Comparison of ENCODE assay signal across 31 cellular contexts in genomic region chr16:7512503-7512902, GRCh38.
"Had no signal": no experiment of that assay in that cellular context is flagged by ENCODE, and none has a peak within 500 bp of the region (broad histone marks: within the 10 kb centered on the region; RNA-seq: fewer than 3 reads in every experiment).

No MANE protein-coding gene starts in this region.

- ATAC-seq: activated naive CD4-positive, alpha-beta T cell treated with anti-CD3 and anti-CD28 coated beads, Interleukin-2, amount 50 U/mL, for 72 hours; activated naive CD8-positive, alpha-beta T cell treated with anti-CD3 and anti-CD28 coated beads, Interleukin-2, amount 50 U/mL, for 24 hours; activated T-cell treated with anti-CD3 and anti-CD28 coated beads, Interleukin-2, amount 50 U/mL, for 4 hours; activated T-cell treated with anti-CD3 and anti-CD28 coated beads, Interleukin-2, amount 50 U/mL, for 72 hours; activated T-helper 17 cell treated with anti-CD3 and anti-CD28 coated beads, Interleukin-2, amount 50 U/mL, for 72 hours; body of pancreas had no signal

- H3K9me3 ChIP-seq: adrenal gland, ascending aorta, breast epithelium had no signal

- H3K27me3 ChIP-seq: adrenal gland, ascending aorta, body of pancreas, brain microvascular endothelial cell, breast epithelium, cardiac muscle cell had no signal

- H3K36me3 ChIP-seq: adrenal gland, ascending aorta, brain microvascular endothelial cell, breast epithelium, cardiac muscle cell had no signal

- H3K4me1 ChIP-seq: adrenal gland, ascending aorta, body of pancreas, breast epithelium had no signal

- DNase-seq: activated effector memory CD4-positive, alpha-beta T cell treated with anti-CD3 and anti-CD28 coated beads, Interleukin-2, amount 50 U/mL, for 16 hours; activated effector memory CD4-positive, alpha-beta T cell treated with Interleukin-2 at 50 U/mL for 16 hours; activated gamma-delta T cell; activated gamma-delta T cell treated with Interleukin-2 at 50 U/mL for 16 hours; activated naive CD4-positive, alpha-beta T cell; activated naive CD4-positive, alpha-beta T cell treated with anti-CD3 and anti-CD28 coated beads for 36 hours; activated naive CD4-positive, alpha-beta T cell treated with anti-CD3 and anti-CD28 coated beads, Interleukin-2, amount 10 ng/mL, durations not matched to agents 7 days and 5 days; activated naive CD4-positive, alpha-beta T cell treated with anti-CD3 and anti-CD28 coated beads, Interleukin-2, amount 50 U/mL, for 16 hours; activated naive CD4-positive, alpha-beta T cell treated with Interleukin-2 at 50 U/mL for 16 hours; activated naive CD8-positive, alpha-beta T cell treated with anti-CD3 and anti-CD28 coated beads for 36 hours; activated naive CD8-positive, alpha-beta T cell treated with anti-CD3 and anti-CD28 coated beads, Interleukin-2, amount 10 ng/mL, durations not matched to agents 7 days and 5 days; activated naive CD8-positive, alpha-beta T cell treated with anti-CD3 and anti-CD28 coated beads, Interleukin-2, amount 50 U/mL, for 24 hours; activated T-cell treated with anti-CD3 and anti-CD28 coated beads for 4 hours; activated T-cell treated with anti-CD3 and anti-CD28 coated beads, Interleukin-2, amount 50 U/mL, for 1 hour; activated T-cell treated with anti-CD3 and anti-CD28 coated beads, Interleukin-2, amount 50 U/mL, for 24 hours; activated T-cell treated with anti-CD3 and anti-CD28 coated beads, Interleukin-2, amount 50 U/mL, for 4 hours; activated T-cell treated with anti-CD3 and anti-CD28 coated beads, Interleukin-2, amount 50 U/mL, for 48 hours; activated T-cell treated with anti-CD3 and anti-CD28 coated beads, Interleukin-2, amount 50 U/mL, for 72 hours; adrenal gland; amniotic stem cell; anterior cingulate cortex; aorta; body of pancreas; brain microvascular endothelial cell; central memory CD4-positive, alpha-beta T cell; cerebellar nuclear complex had no signal

- H3K27ac ChIP-seq: adrenal gland, ascending aorta, body of pancreas, brain microvascular endothelial cell, breast epithelium, cardiac muscle cell had no signal

- H3K4me3 ChIP-seq: adrenal gland, ascending aorta, body of pancreas, breast epithelium, cardiac muscle cell had no signal
